Comparison of ENCODE assay signal across 1 cellular context in the genomic region with DNA sequence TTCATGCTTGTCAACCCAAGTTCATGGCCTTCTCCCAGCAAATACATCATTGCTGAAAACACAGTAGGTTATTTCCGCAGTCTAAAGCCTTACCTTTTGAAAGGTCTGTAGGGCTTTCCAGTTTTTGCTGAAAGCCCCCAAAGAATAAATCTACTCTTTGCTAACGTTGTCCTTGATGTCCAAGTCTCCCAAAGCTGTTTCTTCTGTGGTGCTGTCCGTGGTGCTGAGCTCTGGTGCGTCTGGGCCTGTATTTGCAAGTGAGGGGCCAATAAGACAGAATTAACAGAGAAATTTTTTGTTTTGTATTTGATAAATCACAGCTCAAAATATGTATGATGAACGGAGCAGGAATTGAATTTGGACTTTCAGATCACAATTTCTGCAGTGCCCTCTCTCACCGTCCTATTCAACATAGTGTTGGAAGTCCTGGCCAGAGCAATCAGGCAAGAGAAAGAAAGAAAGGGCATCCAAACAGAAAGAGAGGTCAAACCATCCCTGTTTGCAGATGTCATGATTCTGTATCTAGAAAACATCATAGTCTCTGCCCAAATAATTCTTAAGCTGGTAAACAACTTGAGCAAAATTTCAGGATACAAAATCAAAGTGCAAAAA.
TF ChIP-seq lines count a peak whose summit lies in the region.

No MANE protein-coding gene starts in this region.

TF ChIP-seq in WTC11, 78 proteins besides CTCF, POLR2A, EP300 and RAD21 (continued from another document):
- no peak for TF ChIP-seq ATF2 (CRISPR knock-in tag; IDR thresholded peaks at IDR 0.05; ENCODE audit: borderline replicate concordance, low read depth)
TF ChIP-seq in WTC11: peak in this region for 0.
